Comparison of ENCODE assay signal across 22 cellular contexts in genomic region chr14:85539510-85539909, GRCh38. TPM values are rescaled to one million over a fixed set of nuclear protein-coding genes. Genes with fewer than 3 reads are reported as not detected.
A peak's percentile ranks its signal among the peaks of the same experiment; 100 is the strongest.
DNase-seq lines count a peak whose midpoint lies in the region; ATAC-seq and TF ChIP-seq lines count a peak whose summit lies in the region.
"Had no signal": no experiment of that assay in that cellular context is flagged by ENCODE, and none has a peak within 500 bp of the region (broad histone marks: within the 10 kb centered on the region; RNA-seq: fewer than 3 reads in every experiment).

No MANE protein-coding gene starts in this region.

- no peak for DNase-seq in SK-N-MC (ENCODE audit: low read depth, low spot score)
- DNase-seq in dorsolateral prefrontal cortex: no peak
- no peak for DNase-seq in progenitor cell of endocrine pancreas (ENCODE audit: low spot score, unreplicated experiment)
- no peak for DNase-seq in stimulated activated CD4-positive, alpha-beta T cell treated with anti-CD3 and anti-CD28 coated beads, Interleukin-4, amount 100 ng/mL, for 4 hours
- no peak for DNase-seq in stimulated activated naive B cell treated with anti-CD40 and anti-IgM and Interleukin-4, amounts not matched to agents 10 μg/mL and 1 μg/mL and 100 μg/mL, for 72 hours
- no peak for DNase-seq in effector memory CD8-positive, alpha-beta T cell
- DNase-seq: C1 segment of cervical spinal cord; CD4-positive, alpha-beta memory T cell; COR-L47; DMS53; GOT3; HFFc6; KBM-7; MG63; NCI-H2029; NCI-H510A; NCI-H69; SIG-M5 had no signal

- H3K27ac Mint-ChIP-seq in progenitor cell of endocrine pancreas: peak overlapping the region; percentile 49
- no peak overlapping the region for H3K27ac Mint-ChIP-seq in stimulated activated naive B cell treated with anti-CD40 and anti-IgM and Interleukin-4, amounts not matched to agents 10 μg/mL and 1 μg/mL and 100 μg/mL, for 72 hours
- H3K27ac Mint-ChIP-seq in effector memory CD8-positive, alpha-beta T cell: no peak overlapping the region
- H3K27ac Mint-ChIP-seq: CD4-positive, alpha-beta memory T cell; HFFc6 had no signal

- H3K27me3 ChIP-seq in dorsolateral prefrontal cortex: peaks cover 0 to 7% (median 0%) of the 10 kb centered on the region in 45 donors
- H3K27me3 ChIP-seq: MG63 had no signal

- H3K4me3 Mint-ChIP-seq in progenitor cell of endocrine pancreas (ENCODE audit: low read depth): peak overlapping the region; percentile 12
- H3K4me3 Mint-ChIP-seq in stimulated activated naive B cell treated with anti-CD40 and anti-IgM and Interleukin-4, amounts not matched to agents 10 μg/mL and 1 μg/mL and 100 μg/mL, for 72 hours: no peak overlapping the region
- H3K4me3 Mint-ChIP-seq in effector memory CD8-positive, alpha-beta T cell: no peak overlapping the region
- H3K4me3 Mint-ChIP-seq: CD4-positive, alpha-beta memory T cell; HFFc6 had no signal

- intact Hi-C loops in dorsolateral prefrontal cortex (cut with DNase I): no loop called here

- peak overlapping the region; percentile 14; the same call in 1 of the 2 replicates for H3K4me3 ChIP-seq in SK-N-MC
- H3K4me3 ChIP-seq in dorsolateral prefrontal cortex: peak overlapping the region in 36 of 59 donors; percentile 0 to 80 (median 36)
- H3K4me3 ChIP-seq: HAP-1, MG63 had no signal

- H3K27ac ChIP-seq in SK-N-MC (no peak overlapping the region), dorsolateral prefrontal cortex (peak overlapping the region in 5 of 59 donors; percentile 6 to 55 (median 9))

- H3K9ac ChIP-seq in SK-N-MC (ENCODE audit: insufficient read length): no peak overlapping the region

- no peak for ATAC-seq in stimulated activated naive B cell treated with anti-CD40 and anti-IgM and Interleukin-4, amounts not matched to agents 10 μg/mL and 1 μg/mL and 100 μg/mL, for 72 hours (replicated peaks)
- no peak for ATAC-seq in effector memory CD8-positive, alpha-beta T cell (replicated peaks)
- ATAC-seq in HG02588 (IDR thresholded peaks at IDR 0.05; ENCODE audit: unreplicated experiment): no peak
- ATAC-seq: Panc1 had no signal

- peaks cover 50% of the 10 kb centered on the region for H3K4me1 Mint-ChIP-seq in progenitor cell of endocrine pancreas (ENCODE audit: low read depth)
- H3K4me1 Mint-ChIP-seq in stimulated activated naive B cell treated with anti-CD40 and anti-IgM and Interleukin-4, amounts not matched to agents 10 μg/mL and 1 μg/mL and 100 μg/mL, for 72 hours: no peaks in the 10 kb centered on the region
- H3K4me1 Mint-ChIP-seq in effector memory CD8-positive, alpha-beta T cell (ENCODE audit: low read depth in 2 of 2): no peaks in the 10 kb centered on the region
- H3K4me1 Mint-ChIP-seq: CD4-positive, alpha-beta memory T cell had no signal

- H3K36me3 Mint-ChIP-seq in progenitor cell of endocrine pancreas (ENCODE audit: insufficient read depth): peaks cover 23% of the 10 kb centered on the region
- no peaks in the 10 kb centered on the region for H3K36me3 Mint-ChIP-seq in stimulated activated naive B cell treated with anti-CD40 and anti-IgM and Interleukin-4, amounts not matched to agents 10 μg/mL and 1 μg/mL and 100 μg/mL, for 72 hours
- no peaks in the 10 kb centered on the region for H3K36me3 Mint-ChIP-seq in effector memory CD8-positive, alpha-beta T cell (ENCODE audit: insufficient read depth)
- H3K36me3 Mint-ChIP-seq: CD4-positive, alpha-beta memory T cell had no signal

- H3K36me3 ChIP-seq in SK-N-MC (ENCODE audit: insufficient read depth, low read length): peaks cover 74% of the 10 kb centered on the region
- H3K36me3 ChIP-seq: HAP-1, MG63 had no signal

- H3K27me3 Mint-ChIP-seq in progenitor cell of endocrine pancreas: no peaks in the 10 kb centered on the region
- H3K27me3 Mint-ChIP-seq in stimulated activated naive B cell treated with anti-CD40 and anti-IgM and Interleukin-4, amounts not matched to agents 10 μg/mL and 1 μg/mL and 100 μg/mL, for 72 hours: peaks cover 10 to 13% of the 10 kb centered on the region in 2 donors
- H3K27me3 Mint-ChIP-seq in effector memory CD8-positive, alpha-beta T cell: peaks cover 5% of the 10 kb centered on the region in 2 donors

- TF ChIP-seq CTCF in dorsolateral prefrontal cortex (IDR thresholded peaks at IDR 0.05 in 54 of 56, conservative IDR thresholded peaks at IDR 0.05 in 2 of 56; ENCODE audit: low read depth in 1 of 56, partially characterized antibody in 56 of 56) (no peak), progenitor cell of endocrine pancreas (IDR thresholded peaks at IDR 0.05; ENCODE audit: unreplicated experiment) (no peak)

- no peaks in the 10 kb centered on the region for H3K9me3 Mint-ChIP-seq in progenitor cell of endocrine pancreas (ENCODE audit: low read depth)
- H3K9me3 Mint-ChIP-seq in stimulated activated naive B cell treated with anti-CD40 and anti-IgM and Interleukin-4, amounts not matched to agents 10 μg/mL and 1 μg/mL and 100 μg/mL, for 72 hours: no peaks in the 10 kb centered on the region
- H3K9me3 Mint-ChIP-seq in effector memory CD8-positive, alpha-beta T cell: peaks cover 3 to 7% of the 10 kb centered on the region in 2 donors
- H3K9me3 Mint-ChIP-seq: HFFc6 had no signal

- no peaks in the 10 kb centered on the region; the same call in 1 of the 2 replicates for H3K9me3 ChIP-seq in SK-N-MC (ENCODE audit: low read depth, low read length)
- H3K9me3 ChIP-seq: HAP-1, MG63 had no signal

RNA-seq across cellular contexts. Expression of gene FLRT2, which starts 9.6 kb away (rescaled TPM):
- 100 to 1,000 TPM in 98 of 120 experiments, 10 to 100 TPM in 22; 29.4 to 209 (median 120) TPM for total RNA-seq in dorsolateral prefrontal cortex
- total RNA-seq in progenitor cell of endocrine pancreas: 312 and 318 TPM in 2 replicates
- total RNA-seq: OCI-LY7 had no signal
